In the genomic region with DNA sequence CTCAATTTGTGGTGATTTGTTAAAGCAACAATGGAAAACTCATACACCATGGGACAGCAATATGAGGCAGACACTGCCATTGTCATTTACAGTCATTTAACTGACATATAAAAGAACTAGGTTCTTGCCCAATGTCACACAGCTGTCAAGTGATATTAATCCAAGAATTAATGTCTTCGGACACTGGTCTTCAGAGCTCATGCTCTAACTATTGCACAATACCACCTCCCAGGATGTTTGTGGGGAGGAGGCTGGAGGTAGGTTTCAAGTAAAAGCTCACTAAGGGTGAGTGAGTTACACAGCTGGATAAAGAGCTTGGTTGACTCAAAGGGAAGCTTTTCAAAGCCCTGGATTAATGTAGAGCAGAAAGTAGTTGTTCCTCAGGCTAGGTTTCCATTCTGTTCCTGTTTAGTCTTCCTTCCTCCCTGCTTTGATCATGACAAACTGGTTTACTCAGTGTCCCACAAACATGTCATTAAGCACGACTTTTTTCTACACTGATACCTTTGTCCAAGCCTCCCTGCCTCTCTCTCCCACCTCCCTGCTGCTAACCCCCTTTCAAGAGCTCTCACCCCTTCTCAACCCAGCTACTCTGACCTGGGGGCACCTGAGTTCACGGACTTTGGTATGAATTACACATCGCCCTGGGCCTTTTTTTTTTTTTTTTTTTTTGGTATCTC, we compare ENCODE assay signal across 9 cellular contexts. TPM values are rescaled to one million over a fixed set of nuclear protein-coding genes. Genes with fewer than 3 reads are reported as not detected.
A peak's percentile ranks its signal among the peaks of the same experiment; 100 is the strongest.
DNase-seq lines count a peak whose midpoint lies in the region; ATAC-seq and TF ChIP-seq lines count a peak whose summit lies in the region.
"Had no signal": no experiment of that assay in that cellular context is flagged by ENCODE, and none has a peak within 500 bp of the region (broad histone marks: within the 10 kb centered on the region; RNA-seq: fewer than 3 reads in every experiment).

No MANE protein-coding gene starts in this region.

- DNase-seq in NCI-H1417 (lab: John Stamatoyannopoulos, UW) (peak in 2 of 3 experiments; percentile 59 to 79), NCI-H1417 treated with DMSO at 0.1 percent for 48 hours (lab: John Stamatoyannopoulos, UW) (no peak), OCI-LY7 (ENCODE audit: low spot score) (no peak), renal cortical epithelial cell (ENCODE audit: low read depth) (peak; percentile 87), hippocampal formation (lab: John Stamatoyannopoulos, UW) (no peak), DMS 273 treated with DMSO at 0.1 percent for 48 hours (lab: John Stamatoyannopoulos, UW) (no peak)
- DNase-seq in effector memory CD4-positive, alpha-beta T cell, result no peak
- DNase-seq: stimulated activated CD8-positive, alpha-beta memory T cell treated with anti-CD3 and anti-CD28 coated beads, Interleukin-4, amount 100 ng/mL, for 48 hours had no signal

- H4K20me1 ChIP-seq in OCI-LY7 (ENCODE audit: insufficient read depth, low read length), result no peaks in the 10 kb centered on the region

- H3K36me3 ChIP-seq in OCI-LY7 (ENCODE audit: insufficient read depth, low read length), result no peaks in the 10 kb centered on the region
- no peaks in the 10 kb centered on the region for H3K36me3 ChIP-seq in effector memory CD4-positive, alpha-beta T cell (ENCODE audit: control insufficient read depth, insufficient read depth, low read length)

- ATAC-seq in HG03342 (IDR thresholded peaks at IDR 0.05; ENCODE audit: unreplicated experiment), result no peak

- peaks cover 7% of the 10 kb centered on the region; the same call in 1 of the 2 replicates for H3K79me2 ChIP-seq in OCI-LY7 (ENCODE audit: insufficient read depth, low read depth, low read length)

- CTCF ChIA-PET in OCI-LY7 (lab: Charles Lee; ENCODE audit: unreplicated experiment), result interaction anchor here (0.5 to 1.1 kb wide), 3 partner anchors 11 to 145 kb away, joined by 3 to 8 read pairs (median 3); no protein-coding TSS in a partner anchor

- H3K4me1 ChIP-seq in OCI-LY7 (ENCODE audit: insufficient read depth, low read length, poor library complexity, severe bottlenecking), result peaks cover 18% of the 10 kb centered on the region
- H3K4me1 ChIP-seq in effector memory CD4-positive, alpha-beta T cell (ENCODE audit: control insufficient read depth, insufficient read depth, low read length, poor library complexity, severe bottlenecking), result peaks cover 6% of the 10 kb centered on the region

- H3K27me3 ChIP-seq in effector memory CD4-positive, alpha-beta T cell (replicated peaks; ENCODE audit: control insufficient read depth, insufficient read depth, low read length, poor library complexity, severe bottlenecking), result no peaks in the 10 kb centered on the region

- intact Hi-C loops in OCI-LY7 (cut with micrococcal nuclease; ENCODE audit: unreplicated experiment), result no loop called here

- peak overlapping the region; percentile 93 for H3K4me2 ChIP-seq in OCI-LY7 (ENCODE audit: low read length)

- no peaks in the 10 kb centered on the region; the same call in 1 of the 2 replicates for H3K9me3 ChIP-seq in OCI-LY7 (ENCODE audit: low read length)
- H3K9me3 ChIP-seq in effector memory CD4-positive, alpha-beta T cell (ENCODE audit: control insufficient read depth, low read length), result no peaks in the 10 kb centered on the region

- H3K9me2 ChIP-seq in OCI-LY7 (ENCODE audit: insufficient read depth, low read length), result no peaks in the 10 kb centered on the region

- POLR2A ChIA-PET in OCI-LY7 (lab: Charles Lee), result interaction anchor here (0.8 to 1.7 kb wide), 5 partner anchors 10 to 171 kb away, joined by 3 to 5 read pairs (median 4); no protein-coding TSS in a partner anchor

- BruUV-seq in OCI-LY7 (replicated peaks; lab: Mats Ljungman, UMichigan), result no TSS peak

- H2AFZ ChIP-seq in OCI-LY7 (ENCODE audit: low read length), result peak overlapping the region; percentile 94

- H3K27ac ChIP-seq in OCI-LY7 (ENCODE audit: low read depth, low read length, poor library complexity, severe bottlenecking), result no peak overlapping the region
- H3K27ac ChIP-seq in effector memory CD4-positive, alpha-beta T cell (ENCODE audit: insufficient read depth, low read length, poor library complexity, severe bottlenecking), result no peak overlapping the region

- TF ChIP-seq CTCF in OCI-LY7 (conservative IDR thresholded peaks at IDR 0.05; ENCODE audit: low read length), result no peak

- peak overlapping the region; percentile 83 for H3K4me3 ChIP-seq in OCI-LY7 (ENCODE audit: low read depth, low read length, poor library complexity, severe bottlenecking)
- peak overlapping the region; percentile 84 for H3K4me3 ChIP-seq in effector memory CD4-positive, alpha-beta T cell (ENCODE audit: insufficient read depth, low read depth, low read length, poor library complexity, severe bottlenecking)

RNA-seq across cellular contexts. Expression of a gene that starts 1.0 kb away (rescaled TPM):
- total RNA-seq in OCI-LY7 (2014; rRNA removed; shearing (Covaris generic)), result 8.0 and 9.6 TPM in 2 replicates
- total RNA-seq in OCI-LY7 (2022), result 9.4 and 12.5 TPM in 2 replicates
- 11.0 and 12.5 TPM in 2 replicates for total RNA-seq in renal cortical epithelial cell

Comparison
In these comparisons a context has a peak if more than half of its experiments do, and no peak if none do; other contexts are left out.
1. DNase-seq: peak in NCI-H1417 (2 of 3) and renal cortical epithelial cell (single experiment); none in NCI-H1417 treated with DMSO at 0.1 percent for 48 hours (single experiment), OCI-LY7 (single experiment), effector memory CD4-positive, alpha-beta T cell (0 of 3), hippocampal formation (0 of 2) and DMS 273 treated with DMSO at 0.1 percent for 48 hours (single experiment).